In genomic region chr10:79393221-79393923, GRCh38 we compare ENCODE assay signal across 28 cellular contexts. TPM values are rescaled to one million over a fixed set of nuclear protein-coding genes. Genes with fewer than 3 reads are reported as not detected.
A peak's percentile ranks its signal among the peaks of the same experiment; 100 is the strongest.
DNase-seq lines count a peak whose midpoint lies in the region; TF ChIP-seq lines count a peak whose summit lies in the region.
"Had no signal": no experiment of that assay in that cellular context is flagged by ENCODE, and none has a peak within 500 bp of the region (broad histone marks: within the 10 kb centered on the region; RNA-seq: fewer than 3 reads in every experiment).

No MANE protein-coding gene starts in this region.

- H3K9me3 ChIP-seq in HEK293 (ENCODE audit: control insufficient read depth, insufficient read depth, low read depth, low read length): no peaks in the 10 kb centered on the region
- H3K9me3 ChIP-seq: Peyer's patch, stomach had no signal

- H3K36me3 ChIP-seq in HEK293 (ENCODE audit: control insufficient read depth in 2 of 2, insufficient read depth in 1 of 2, low read length in 2 of 2): no peaks in the 10 kb centered on the region

- H3K36me3 Mint-ChIP-seq in dendritic cell treated with granulocyte-macrophage colony-stimulating factor and Interleukin-4, amounts not matched to agents 40 ng/mL and 50 ng/mL, for 4 days (ENCODE audit: low read depth): peaks cover 51% of the 10 kb centered on the region
- H3K36me3 Mint-ChIP-seq: activated CD4-positive, alpha-beta memory T cell treated with anti-CD3 and anti-CD28 coated beads for 36 hours; brain; IgD-negative memory B cell; naive thymus-derived CD4-positive, alpha-beta T cell had no signal

- no peak overlapping the region for H3K4me3 Mint-ChIP-seq in dendritic cell treated with granulocyte-macrophage colony-stimulating factor and Interleukin-4, amounts not matched to agents 40 ng/mL and 50 ng/mL, for 4 days
- H3K4me3 Mint-ChIP-seq: activated CD4-positive, alpha-beta memory T cell treated with anti-CD3 and anti-CD28 coated beads for 36 hours; activated naive CD4-positive, alpha-beta T cell treated with anti-CD3 and anti-CD28 coated beads for 36 hours; activated T-helper 1 cell treated with anti-CD3 and anti-CD28 coated beads, Interleukin-12 subunit alpha, Interleukin-12 subunit beta, Interleukin-2, Interleukin-4 antibody, amounts not matched to agents 30 ng/mL and 10 ng/mL and 1 ng/mL, durations not matched to agents 14 hours and 24 hours and 36 hours; brain; GM23338; HFFc6; IgD-negative memory B cell; mesothelial cell of epicardium; naive thymus-derived CD4-positive, alpha-beta T cell; type B pancreatic cell had no signal

- H3K4me1 ChIP-seq in HEK293 (ENCODE audit: control insufficient read depth, insufficient read depth, low read length): no peaks in the 10 kb centered on the region

- H3K9me3 Mint-ChIP-seq in dendritic cell treated with granulocyte-macrophage colony-stimulating factor and Interleukin-4, amounts not matched to agents 40 ng/mL and 50 ng/mL, for 4 days: no peaks in the 10 kb centered on the region
- H3K9me3 Mint-ChIP-seq: activated CD4-positive, alpha-beta memory T cell treated with anti-CD3 and anti-CD28 coated beads for 36 hours; activated naive CD4-positive, alpha-beta T cell treated with anti-CD3 and anti-CD28 coated beads for 36 hours; activated T-helper 1 cell treated with anti-CD3 and anti-CD28 coated beads, Interleukin-12 subunit alpha, Interleukin-12 subunit beta, Interleukin-2, Interleukin-4 antibody, amounts not matched to agents 30 ng/mL and 10 ng/mL and 1 ng/mL, durations not matched to agents 14 hours and 24 hours and 36 hours; GM23338; HFFc6; naive thymus-derived CD4-positive, alpha-beta T cell; type B pancreatic cell had no signal

- H3K27ac ChIP-seq in HEK293 (ENCODE audit: extremely low read depth, low read depth, low read length): no peak overlapping the region
- H3K27ac ChIP-seq in temporal lobe (ENCODE audit: low read depth, low read length): peak overlapping the region; percentile 59
- H3K27ac ChIP-seq: epithelial cell of prostate, Peyer's patch had no signal

- CTCF ChIA-PET in HEK293 (lab: Yijun Ruan, JAX): interaction anchor here (2.1 kb wide), 1 partner anchor 12 kb away, joined by 5 read pairs; no protein-coding TSS in a partner anchor

- POLR2A ChIA-PET in HEK293 (lab: Yijun Ruan, JAX): no interaction called here

- H3K4me1 Mint-ChIP-seq in dendritic cell treated with granulocyte-macrophage colony-stimulating factor and Interleukin-4, amounts not matched to agents 40 ng/mL and 50 ng/mL, for 4 days (ENCODE audit: low read depth): peaks cover 56% of the 10 kb centered on the region

- peak overlapping the region; percentile 38 for H3K27ac Mint-ChIP-seq in dendritic cell treated with granulocyte-macrophage colony-stimulating factor and Interleukin-4, amounts not matched to agents 40 ng/mL and 50 ng/mL, for 4 days
- H3K27ac Mint-ChIP-seq: activated CD4-positive, alpha-beta memory T cell treated with anti-CD3 and anti-CD28 coated beads for 36 hours; activated naive CD4-positive, alpha-beta T cell treated with anti-CD3 and anti-CD28 coated beads for 36 hours; activated T-helper 1 cell treated with anti-CD3 and anti-CD28 coated beads, Interleukin-12 subunit alpha, Interleukin-12 subunit beta, Interleukin-2, Interleukin-4 antibody, amounts not matched to agents 30 ng/mL and 10 ng/mL and 1 ng/mL, durations not matched to agents 14 hours and 24 hours and 36 hours; GM23338; HFFc6; IgD-negative memory B cell; mesothelial cell of epicardium; type B pancreatic cell had no signal

- intact Hi-C loops in dendritic cell treated with granulocyte-macrophage colony-stimulating factor and Interleukin-4, amounts not matched to agents 40 ng/mL and 50 ng/mL, for 4 days (cut with micrococcal nuclease): no loop called here

- peaks cover 1% of the 10 kb centered on the region for H3K27me3 Mint-ChIP-seq in dendritic cell treated with granulocyte-macrophage colony-stimulating factor and Interleukin-4, amounts not matched to agents 40 ng/mL and 50 ng/mL, for 4 days
- H3K27me3 Mint-ChIP-seq: IgD-negative memory B cell, type B pancreatic cell had no signal

- no peak for TF ChIP-seq CTCF in HEK293 (tag by site-specific recombination; IDR thresholded peaks at IDR 0.05)

- DNase-seq in mesenteric fat pad (ENCODE audit: low spot score) (peak; percentile 65), NCI-H2029 (lab: John Stamatoyannopoulos, UW) (no peak), LoVo (ENCODE audit: low spot score) (no peak)
- no peak for DNase-seq in activated CD4-positive, alpha-beta T cell treated with anti-CD3 and anti-CD28 coated beads for 4 hours
- DNase-seq: activated CD4-positive, alpha-beta memory T cell treated with anti-CD3 and anti-CD28 coated beads for 36 hours; activated naive CD4-positive, alpha-beta T cell treated with anti-CD3 and anti-CD28 coated beads for 36 hours; C1 segment of cervical spinal cord; COR-L47; DMS79; effector CD4-positive, alpha-beta T cell; HFFc6; hypothalamus; naive thymus-derived CD4-positive, alpha-beta T cell; NCI-H446; NCI-H82; SIG-M5 had no signal

- no peak overlapping the region for H3K4me3 ChIP-seq in HEK293 (ENCODE audit: low read depth, low read length)
- H3K4me3 ChIP-seq: GM23338, Peyer's patch, stomach had no signal

TF ChIP-seq in HEK293, 187 proteins besides CTCF, POLR2A, EP300 and RAD21:
- peak; percentile 72 for TF ChIP-seq ZNF623 (tag by site-specific recombination; IDR thresholded peaks at IDR 0.05)
- no peak for TF ChIP-seq ZSCAN18 (tag by site-specific recombination; IDR thresholded peaks at IDR 0.05)

RNA-seq across cellular contexts. Expression of gene PPIF, which starts 46.1 kb away (rescaled TPM):
- total RNA-seq in mesenteric fat pad (181 TPM), temporal lobe (9.8 TPM)

RNA-seq across cellular contexts. Expression of gene ZCCHC24, which starts 52.1 kb away (rescaled TPM):
- total RNA-seq in mesenteric fat pad: 90.8 TPM
- 5.7 TPM for total RNA-seq in temporal lobe

Comparison
In these comparisons a context has a peak if more than half of its experiments do, and no peak if none do; other contexts are left out.
1. RNA of gene PPIF, which starts 46.1 kb away (total RNA-seq): 181 TPM in mesenteric fat pad (single experiment); 9.8 TPM in temporal lobe (single experiment); every median in the first group is over 10 times any median in the second.
2. RNA of gene ZCCHC24, which starts 52.1 kb away (total RNA-seq): 90.8 TPM in mesenteric fat pad (single experiment); 5.7 TPM in temporal lobe (single experiment); every median in the first group is over 10 times any median in the second.